Comparison of ENCODE assay signal across 36 cellular contexts in genomic region chr18:24509435-24509834, GRCh38. TPM values are rescaled to one million over a fixed set of nuclear protein-coding genes. Genes with fewer than 3 reads are reported as not detected.
"Had no signal": no experiment of that assay in that cellular context is flagged by ENCODE, and none has a peak within 500 bp of the region (broad histone marks: within the 10 kb centered on the region; RNA-seq: fewer than 3 reads in every experiment).

No MANE protein-coding gene starts in this region.

- H3K4me1 ChIP-seq: adrenal gland, body of pancreas, breast epithelium had no signal

- H3K36me3 ChIP-seq: adrenal gland, brain microvascular endothelial cell, breast epithelium had no signal

- H3K27me3 ChIP-seq: adrenal gland, body of pancreas, brain microvascular endothelial cell, breast epithelium had no signal

- H3K27ac ChIP-seq: adrenal gland, body of pancreas, brain microvascular endothelial cell, breast epithelium, VCaP had no signal

- H3K9me3 ChIP-seq: adrenal gland, body of pancreas, breast epithelium had no signal

- H3K27ac Mint-ChIP-seq: activated B cell treated with CpG ODN at 0.5 μM for 24 hours; activated CD4-positive, alpha-beta memory T cell treated with anti-CD3 and anti-CD28 coated beads for 36 hours; activated CD4-positive, alpha-beta T cell treated with anti-CD3 and anti-CD28 coated beads, Interleukin-2, amount 10 ng/mL, durations not matched to agents 24 days and 14 days; activated CD8-positive, alpha-beta T cell treated with anti-CD3 and anti-CD28 coated beads for 36 hours; activated naive CD4-positive, alpha-beta T cell treated with anti-CD3 and anti-CD28 coated beads for 36 hours; activated naive CD4-positive, alpha-beta T cell treated with anti-CD3 and anti-CD28 coated beads, Interleukin-2, amount 50 U/mL, for 72 hours; activated naive CD8-positive, alpha-beta T cell treated with anti-CD3 and anti-CD28 coated beads for 36 hours; activated T-cell treated with anti-CD3 and anti-CD28 coated beads, Interleukin-2, amount 50 U/mL, for 72 hours; activated T-helper 1 cell treated with anti-CD3 and anti-CD28 coated beads, Interleukin-12 subunit alpha, Interleukin-12 subunit beta, Interleukin-2, Interleukin-4 antibody, amounts not matched to agents 30 ng/mL and 10 ng/mL and 1 ng/mL, durations not matched to agents 14 hours and 24 hours and 36 hours; activated T-helper 17 cell treated with anti-CD3 and anti-CD28 coated beads, Interleukin-2, amount 50 U/mL, for 72 hours; T-helper 1 cell treated with Interleukin-12 subunit alpha and Interleukin-12 subunit beta and Interleukin-4 antibody, amounts not matched to agents 30 μg/mL and 1 μg/mL, for 36 hours; T-helper 2 cell treated with Interferon-gamma antibody and Interleukin-4, amounts not matched to agents 5 μg/mL and 100 μg/mL, for 36 hours had no signal

- DNase-seq: activated B cell treated with CpG ODN at 0.5 μM for 24 hours; activated CD4-positive, alpha-beta memory T cell treated with anti-CD3 and anti-CD28 coated beads for 36 hours; activated CD4-positive, alpha-beta T cell treated with anti-CD3 and anti-CD28 coated beads for 4 hours; activated CD4-positive, alpha-beta T cell treated with anti-CD3 and anti-CD28 coated beads, Interleukin-2, amount 10 ng/mL, durations not matched to agents 24 days and 14 days; activated CD4-positive, alpha-beta T cell treated with anti-CD3 and anti-CD28 coated beads, Interleukin-2, amount 50 U/mL, for 1 hour; activated CD4-positive, alpha-beta T cell treated with anti-CD3 and anti-CD28 coated beads, Interleukin-2, amount 50 U/mL, for 4 hours; activated CD4-positive, CD25-positive, alpha-beta regulatory T cell treated with anti-CD3 and anti-CD28 coated beads, Interleukin-2, amount 50 U/mL, for 72 hours; activated CD8-positive, alpha-beta memory T cell treated with anti-CD3 and anti-CD28 coated beads, Interleukin-2, amount 50 U/mL, for 4 hours; activated CD8-positive, alpha-beta T cell treated with anti-CD3 and anti-CD28 coated beads for 36 hours; activated effector memory CD4-positive, alpha-beta T cell treated with anti-CD3 and anti-CD28 coated beads, Interleukin-2, amount 50 U/mL, for 16 hours; activated gamma-delta T cell treated with Interleukin-2 at 50 U/mL for 16 hours; activated naive CD4-positive, alpha-beta T cell; activated naive CD4-positive, alpha-beta T cell treated with anti-CD3 and anti-CD28 coated beads for 36 hours; activated naive CD4-positive, alpha-beta T cell treated with anti-CD3 and anti-CD28 coated beads, Interleukin-2, amount 50 U/mL, for 16 hours; activated naive CD8-positive, alpha-beta T cell treated with anti-CD3 and anti-CD28 coated beads for 36 hours; activated T-cell treated with anti-CD3 and anti-CD28 coated beads for 4 hours; activated T-cell treated with anti-CD3 and anti-CD28 coated beads, Interleukin-2, amount 50 U/mL, for 1 hour; activated T-cell treated with anti-CD3 and anti-CD28 coated beads, Interleukin-2, amount 50 U/mL, for 4 hours; activated T-cell treated with anti-CD3 and anti-CD28 coated beads, Interleukin-2, amount 50 U/mL, for 72 hours; adrenal gland; amniotic stem cell; aorta; brain microvascular endothelial cell; central memory CD4-positive, alpha-beta T cell; T-helper 1 cell; T-helper 2 cell; T-helper 9 cell had no signal

- ATAC-seq: activated CD8-positive, alpha-beta T cell treated with anti-CD3 and anti-CD28 coated beads for 36 hours; activated naive CD4-positive, alpha-beta T cell treated with anti-CD3 and anti-CD28 coated beads, Interleukin-2, amount 50 U/mL, for 72 hours; activated T-cell treated with anti-CD3 and anti-CD28 coated beads, Interleukin-2, amount 50 U/mL, for 4 hours; activated T-cell treated with anti-CD3 and anti-CD28 coated beads, Interleukin-2, amount 50 U/mL, for 72 hours; activated T-helper 17 cell treated with anti-CD3 and anti-CD28 coated beads, Interleukin-2, amount 50 U/mL, for 72 hours; body of pancreas had no signal

- H3K36me3 Mint-ChIP-seq: activated CD4-positive, alpha-beta memory T cell treated with anti-CD3 and anti-CD28 coated beads for 36 hours; activated naive CD4-positive, alpha-beta T cell treated with anti-CD3 and anti-CD28 coated beads, Interleukin-2, amount 50 U/mL, for 72 hours; activated naive CD8-positive, alpha-beta T cell treated with anti-CD3 and anti-CD28 coated beads for 36 hours had no signal

- H3K4me1 Mint-ChIP-seq: activated B cell treated with CpG ODN at 0.5 μM for 24 hours; activated CD4-positive, alpha-beta T cell treated with anti-CD3 and anti-CD28 coated beads, Interleukin-2, amount 10 ng/mL, durations not matched to agents 24 days and 14 days; activated naive CD8-positive, alpha-beta T cell treated with anti-CD3 and anti-CD28 coated beads for 36 hours; activated T-helper 17 cell treated with anti-CD3 and anti-CD28 coated beads, Interleukin-2, amount 50 U/mL, for 72 hours had no signal

- H3K27me3 Mint-ChIP-seq: activated B cell treated with CpG ODN at 0.5 μM for 24 hours; activated CD4-positive, alpha-beta T cell treated with anti-CD3 and anti-CD28 coated beads, Interleukin-2, amount 10 ng/mL, durations not matched to agents 24 days and 14 days; activated naive CD8-positive, alpha-beta T cell treated with anti-CD3 and anti-CD28 coated beads for 36 hours; activated T-helper 17 cell treated with anti-CD3 and anti-CD28 coated beads, Interleukin-2, amount 50 U/mL, for 72 hours had no signal

- H3K9me3 Mint-ChIP-seq: activated B cell treated with CpG ODN at 0.5 μM for 24 hours; activated CD4-positive, alpha-beta memory T cell treated with anti-CD3 and anti-CD28 coated beads for 36 hours; activated CD4-positive, alpha-beta T cell treated with anti-CD3 and anti-CD28 coated beads, Interleukin-2, amount 10 ng/mL, durations not matched to agents 24 days and 14 days; activated CD8-positive, alpha-beta T cell treated with anti-CD3 and anti-CD28 coated beads for 36 hours; activated naive CD4-positive, alpha-beta T cell treated with anti-CD3 and anti-CD28 coated beads for 36 hours; activated naive CD4-positive, alpha-beta T cell treated with anti-CD3 and anti-CD28 coated beads, Interleukin-2, amount 50 U/mL, for 72 hours; activated naive CD8-positive, alpha-beta T cell treated with anti-CD3 and anti-CD28 coated beads for 36 hours; activated T-cell treated with anti-CD3 and anti-CD28 coated beads, Interleukin-2, amount 50 U/mL, for 4 hours; activated T-cell treated with anti-CD3 and anti-CD28 coated beads, Interleukin-2, amount 50 U/mL, for 72 hours; activated T-helper 1 cell treated with anti-CD3 and anti-CD28 coated beads, Interleukin-12 subunit alpha, Interleukin-12 subunit beta, Interleukin-2, Interleukin-4 antibody, amounts not matched to agents 30 ng/mL and 10 ng/mL and 1 ng/mL, durations not matched to agents 14 hours and 24 hours and 36 hours; activated T-helper 17 cell treated with anti-CD3 and anti-CD28 coated beads, Interleukin-2, amount 50 U/mL, for 72 hours; T-helper 1 cell treated with Interleukin-12 subunit alpha and Interleukin-12 subunit beta and Interleukin-4 antibody, amounts not matched to agents 30 μg/mL and 1 μg/mL, for 36 hours; T-helper 2 cell treated with Interferon-gamma antibody and Interleukin-4, amounts not matched to agents 5 μg/mL and 100 μg/mL, for 36 hours had no signal

- H3K4me3 ChIP-seq: adrenal gland, body of pancreas, breast epithelium had no signal

- H3K4me3 Mint-ChIP-seq: activated B cell treated with CpG ODN at 0.5 μM for 24 hours; activated CD4-positive, alpha-beta memory T cell treated with anti-CD3 and anti-CD28 coated beads for 36 hours; activated CD4-positive, alpha-beta T cell treated with anti-CD3 and anti-CD28 coated beads, Interleukin-2, amount 10 ng/mL, durations not matched to agents 24 days and 14 days; activated CD8-positive, alpha-beta T cell treated with anti-CD3 and anti-CD28 coated beads for 36 hours; activated naive CD4-positive, alpha-beta T cell treated with anti-CD3 and anti-CD28 coated beads for 36 hours; activated naive CD8-positive, alpha-beta T cell treated with anti-CD3 and anti-CD28 coated beads for 36 hours; activated T-cell treated with anti-CD3 and anti-CD28 coated beads, Interleukin-2, amount 50 U/mL, for 4 hours; activated T-cell treated with anti-CD3 and anti-CD28 coated beads, Interleukin-2, amount 50 U/mL, for 72 hours; activated T-helper 1 cell treated with anti-CD3 and anti-CD28 coated beads, Interleukin-12 subunit alpha, Interleukin-12 subunit beta, Interleukin-2, Interleukin-4 antibody, amounts not matched to agents 30 ng/mL and 10 ng/mL and 1 ng/mL, durations not matched to agents 14 hours and 24 hours and 36 hours; activated T-helper 17 cell treated with anti-CD3 and anti-CD28 coated beads, Interleukin-2, amount 50 U/mL, for 72 hours; T-helper 1 cell treated with Interleukin-12 subunit alpha and Interleukin-12 subunit beta and Interleukin-4 antibody, amounts not matched to agents 30 μg/mL and 1 μg/mL, for 36 hours; T-helper 2 cell treated with Interferon-gamma antibody and Interleukin-4, amounts not matched to agents 5 μg/mL and 100 μg/mL, for 36 hours had no signal

RNA-seq across cellular contexts. Expression of gene HRH4, which starts 49.0 kb away (rescaled TPM):
- total RNA-seq: activated B cell treated with CpG ODN at 0.5 μM for 24 hours; activated CD8-positive, alpha-beta memory T cell treated with anti-CD3 and anti-CD28 coated beads for 36 hours; activated CD8-positive, alpha-beta T cell treated with anti-CD3 and anti-CD28 coated beads for 36 hours; activated naive CD4-positive, alpha-beta T cell treated with anti-CD3 and anti-CD28 coated beads for 36 hours; activated naive CD4-positive, alpha-beta T cell treated with anti-CD3 and anti-CD28 coated beads, Interleukin-2, amount 50 U/mL, for 72 hours; activated naive CD8-positive, alpha-beta T cell treated with anti-CD3 and anti-CD28 coated beads for 36 hours; body of pancreas had no signal
